Comparison of ENCODE assay signal across 2 cellular contexts in genomic region chr2:174282449-174282848, GRCh38.
TF ChIP-seq lines count a peak whose summit lies in the region.

No MANE protein-coding gene starts in this region.

TF ChIP-seq in HepG2, 621 proteins besides CTCF, POLR2A, EP300 and RAD21:
- TF ChIP-seq ZNF850 (CRISPR knock-in tag; conservative IDR thresholded peaks at IDR 0.05) (no peak), TAF15 (IDR thresholded peaks at IDR 0.05; ENCODE audit: low read depth, low read length, poor library complexity, severe bottlenecking) (no peak), ZNF557 (CRISPR knock-in tag; IDR thresholded peaks at IDR 0.05) (no peak), ZSCAN5A (CRISPR knock-in tag; IDR thresholded peaks at IDR 0.05; ENCODE audit: borderline replicate concordance) (no peak), NFAT5 (CRISPR knock-in tag; IDR thresholded peaks at IDR 0.05) (no peak)

TF ChIP-seq in SK-N-SH, 30 proteins besides CTCF, POLR2A, EP300 and RAD21:
- no peak for TF ChIP-seq TEAD4 (IDR thresholded peaks at IDR 0.05; ENCODE audit: borderline replicate concordance, insufficient read depth)
- no peak for TF ChIP-seq EZH2phosphoT487 (IDR thresholded peaks at IDR 0.05; ENCODE audit: borderline replicate concordance, low read depth)
- TF ChIP-seq FOXJ3 (CRISPR knock-in tag; IDR thresholded peaks at IDR 0.05), result no peak
